Comparison of ENCODE assay signal across 1 cellular context in the genomic region with DNA sequence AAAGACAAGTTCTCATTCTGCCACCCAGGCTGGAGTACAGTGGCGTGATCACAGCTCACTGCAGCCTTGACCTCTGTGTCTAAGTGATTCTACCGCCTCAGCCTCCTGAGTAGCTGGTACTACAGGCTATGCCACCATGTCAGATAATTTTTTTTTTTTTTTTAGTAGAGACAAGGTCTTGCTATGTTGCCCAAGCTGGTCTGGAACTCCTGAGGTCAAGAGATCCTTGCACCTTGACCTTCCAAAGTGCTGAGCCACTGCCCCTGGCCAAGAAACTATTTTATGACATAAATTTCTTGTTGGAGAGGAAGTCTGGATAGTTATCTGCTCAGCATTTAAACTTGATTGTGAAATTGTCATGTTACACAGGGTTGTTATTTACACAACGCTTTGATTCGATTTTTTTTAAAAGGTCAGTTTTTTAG.
TF ChIP-seq lines count a peak whose summit lies in the region.

No MANE protein-coding gene starts in this region.

TF ChIP-seq in SK-N-SH treated with all-trans-retinoic acid at 6 μM for 48 hours, 23 proteins besides CTCF, POLR2A, EP300 and RAD21 (continued from another document):
- TF ChIP-seq, protein P1, sequence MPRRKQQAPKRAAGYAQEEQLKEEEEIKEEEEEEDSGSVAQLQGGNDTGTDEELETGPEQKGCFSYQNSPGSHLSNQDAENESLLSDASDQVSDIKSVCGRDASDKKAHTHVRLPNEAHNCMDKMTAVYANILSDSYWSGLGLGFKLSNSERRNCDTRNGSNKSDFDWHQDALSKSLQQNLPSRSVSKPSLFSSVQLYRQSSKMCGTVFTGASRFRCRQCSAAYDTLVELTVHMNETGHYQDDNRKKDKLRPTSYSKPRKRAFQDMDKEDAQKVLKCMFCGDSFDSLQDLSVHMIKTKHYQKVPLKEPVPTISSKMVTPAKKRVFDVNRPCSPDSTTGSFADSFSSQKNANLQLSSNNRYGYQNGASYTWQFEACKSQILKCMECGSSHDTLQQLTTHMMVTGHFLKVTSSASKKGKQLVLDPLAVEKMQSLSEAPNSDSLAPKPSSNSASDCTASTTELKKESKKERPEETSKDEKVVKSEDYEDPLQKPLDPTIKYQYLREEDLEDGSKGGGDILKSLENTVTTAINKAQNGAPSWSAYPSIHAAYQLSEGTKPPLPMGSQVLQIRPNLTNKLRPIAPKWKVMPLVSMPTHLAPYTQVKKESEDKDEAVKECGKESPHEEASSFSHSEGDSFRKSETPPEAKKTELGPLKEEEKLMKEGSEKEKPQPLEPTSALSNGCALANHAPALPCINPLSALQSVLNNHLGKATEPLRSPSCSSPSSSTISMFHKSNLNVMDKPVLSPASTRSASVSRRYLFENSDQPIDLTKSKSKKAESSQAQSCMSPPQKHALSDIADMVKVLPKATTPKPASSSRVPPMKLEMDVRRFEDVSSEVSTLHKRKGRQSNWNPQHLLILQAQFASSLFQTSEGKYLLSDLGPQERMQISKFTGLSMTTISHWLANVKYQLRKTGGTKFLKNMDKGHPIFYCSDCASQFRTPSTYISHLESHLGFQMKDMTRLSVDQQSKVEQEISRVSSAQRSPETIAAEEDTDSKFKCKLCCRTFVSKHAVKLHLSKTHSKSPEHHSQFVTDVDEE (CRISPR knock-in tag; IDR thresholded peaks at IDR 0.05): no peak
- TF ChIP-seq ZNF8 (CRISPR knock-in tag; IDR thresholded peaks at IDR 0.05) (no peak), ZC3H10 (CRISPR knock-in tag; IDR thresholded peaks at IDR 0.05) (no peak), ESRRG (CRISPR knock-in tag; IDR thresholded peaks at IDR 0.05) (no peak), TOX (CRISPR knock-in tag; IDR thresholded peaks at IDR 0.05; ENCODE audit: borderline replicate concordance) (no peak), TCF4 (CRISPR knock-in tag; IDR thresholded peaks at IDR 0.05; ENCODE audit: borderline replicate concordance) (no peak), ZNF565 (CRISPR knock-in tag; conservative IDR thresholded peaks at IDR 0.05; ENCODE audit: low read depth) (no peak), OSR1 (CRISPR knock-in tag; IDR thresholded peaks at IDR 0.05) (no peak), ZFP3 (CRISPR knock-in tag; IDR thresholded peaks at IDR 0.05) (no peak), ISL1 (CRISPR knock-in tag; IDR thresholded peaks at IDR 0.05) (no peak), ARNTL (CRISPR knock-in tag; IDR thresholded peaks at IDR 0.05; ENCODE audit: borderline replicate concordance, low read depth) (no peak)
- TF ChIP-seq, protein P2, sequence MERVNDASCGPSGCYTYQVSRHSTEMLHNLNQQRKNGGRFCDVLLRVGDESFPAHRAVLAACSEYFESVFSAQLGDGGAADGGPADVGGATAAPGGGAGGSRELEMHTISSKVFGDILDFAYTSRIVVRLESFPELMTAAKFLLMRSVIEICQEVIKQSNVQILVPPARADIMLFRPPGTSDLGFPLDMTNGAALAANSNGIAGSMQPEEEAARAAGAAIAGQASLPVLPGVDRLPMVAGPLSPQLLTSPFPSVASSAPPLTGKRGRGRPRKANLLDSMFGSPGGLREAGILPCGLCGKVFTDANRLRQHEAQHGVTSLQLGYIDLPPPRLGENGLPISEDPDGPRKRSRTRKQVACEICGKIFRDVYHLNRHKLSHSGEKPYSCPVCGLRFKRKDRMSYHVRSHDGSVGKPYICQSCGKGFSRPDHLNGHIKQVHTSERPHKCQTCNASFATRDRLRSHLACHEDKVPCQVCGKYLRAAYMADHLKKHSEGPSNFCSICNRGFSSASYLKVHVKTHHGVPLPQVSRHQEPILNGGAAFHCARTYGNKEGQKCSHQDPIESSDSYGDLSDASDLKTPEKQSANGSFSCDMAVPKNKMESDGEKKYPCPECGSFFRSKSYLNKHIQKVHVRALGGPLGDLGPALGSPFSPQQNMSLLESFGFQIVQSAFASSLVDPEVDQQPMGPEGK (CRISPR knock-in tag; IDR thresholded peaks at IDR 0.05; ENCODE audit: borderline replicate concordance): no peak
- TF ChIP-seq, protein P3, sequence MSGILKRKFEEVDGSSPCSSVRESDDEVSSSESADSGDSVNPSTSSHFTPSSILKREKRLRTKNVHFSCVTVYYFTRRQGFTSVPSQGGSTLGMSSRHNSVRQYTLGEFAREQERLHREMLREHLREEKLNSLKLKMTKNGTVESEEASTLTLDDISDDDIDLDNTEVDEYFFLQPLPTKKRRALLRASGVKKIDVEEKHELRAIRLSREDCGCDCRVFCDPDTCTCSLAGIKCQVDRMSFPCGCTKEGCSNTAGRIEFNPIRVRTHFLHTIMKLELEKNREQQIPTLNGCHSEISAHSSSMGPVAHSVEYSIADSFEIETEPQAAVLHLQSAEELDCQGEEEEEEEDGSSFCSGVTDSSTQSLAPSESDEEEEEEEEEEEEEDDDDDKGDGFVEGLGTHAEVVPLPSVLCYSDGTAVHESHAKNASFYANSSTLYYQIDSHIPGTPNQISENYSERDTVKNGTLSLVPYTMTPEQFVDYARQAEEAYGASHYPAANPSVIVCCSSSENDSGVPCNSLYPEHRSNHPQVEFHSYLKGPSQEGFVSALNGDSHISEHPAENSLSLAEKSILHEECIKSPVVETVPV (CRISPR knock-in tag; IDR thresholded peaks at IDR 0.05): no peak
- TF ChIP-seq, protein P4, sequence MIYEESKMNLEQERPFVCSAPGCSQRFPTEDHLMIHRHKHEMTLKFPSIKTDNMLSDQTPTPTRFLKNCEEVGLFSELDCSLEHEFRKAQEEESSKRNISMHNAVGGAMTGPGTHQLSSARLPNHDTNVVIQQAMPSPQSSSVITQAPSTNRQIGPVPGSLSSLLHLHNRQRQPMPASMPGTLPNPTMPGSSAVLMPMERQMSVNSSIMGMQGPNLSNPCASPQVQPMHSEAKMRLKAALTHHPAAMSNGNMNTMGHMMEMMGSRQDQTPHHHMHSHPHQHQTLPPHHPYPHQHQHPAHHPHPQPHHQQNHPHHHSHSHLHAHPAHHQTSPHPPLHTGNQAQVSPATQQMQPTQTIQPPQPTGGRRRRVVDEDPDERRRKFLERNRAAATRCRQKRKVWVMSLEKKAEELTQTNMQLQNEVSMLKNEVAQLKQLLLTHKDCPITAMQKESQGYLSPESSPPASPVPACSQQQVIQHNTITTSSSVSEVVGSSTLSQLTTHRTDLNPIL (CRISPR knock-in tag; IDR thresholded peaks at IDR 0.05; ENCODE audit: low read depth): no peak
TF ChIP-seq in SK-N-SH treated with all-trans-retinoic acid at 6 μM for 48 hours: peak in this region for 0.
